In the genomic region with DNA sequence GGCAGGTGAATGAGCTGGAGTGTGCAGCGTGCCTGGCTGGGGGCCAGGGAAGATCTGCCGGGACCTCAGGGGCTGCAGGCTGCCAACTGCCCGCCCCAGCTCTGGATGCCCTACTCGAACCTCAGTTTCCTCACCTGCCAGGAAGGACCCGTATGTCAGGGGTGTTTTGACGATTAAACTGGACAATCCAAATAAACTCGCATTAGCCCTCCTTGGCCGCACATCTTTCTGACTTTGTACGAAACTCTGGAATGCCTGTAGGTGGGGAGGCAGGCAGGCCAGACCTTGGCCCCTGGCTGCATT, we compare ENCODE assay signal across 9 cellular contexts. TPM values are rescaled to one million over a fixed set of nuclear protein-coding genes. Genes with fewer than 3 reads are reported as not detected.
DNase-seq lines count a peak whose midpoint lies in the region; ATAC-seq and TF ChIP-seq lines count a peak whose summit lies in the region.
"Had no signal": no experiment of that assay in that cellular context is flagged by ENCODE, and none has a peak within 500 bp of the region (broad histone marks: within the 10 kb centered on the region; RNA-seq: fewer than 3 reads in every experiment).

No MANE protein-coding gene starts in this region.

- peak overlapping the region; percentile 28 to 52 for H3K4me3 Mint-ChIP-seq in stimulated activated naive B cell treated with anti-CD40 and anti-IgM and Interleukin-4, amounts not matched to agents 10 μg/mL and 1 μg/mL and 100 μg/mL, for 72 hours
- H3K4me3 Mint-ChIP-seq: activated naive CD8-positive, alpha-beta T cell treated with anti-CD3 and anti-CD28 coated beads, Interleukin-2, amount 10 ng/mL, durations not matched to agents 7 days and 5 days had no signal

- peak overlapping the region; percentile 75 to 83 for H3K27ac ChIP-seq in ascending aorta
- H3K27ac ChIP-seq in left lung: peak overlapping the region in 1 of 2 donors; percentile 78

- H3K36me3 ChIP-seq in ascending aorta (no peaks in the 10 kb centered on the region), left lung (no peaks in the 10 kb centered on the region)

- H3K9me3 Mint-ChIP-seq in stimulated activated naive B cell treated with anti-CD40 and anti-IgM and Interleukin-4, amounts not matched to agents 10 μg/mL and 1 μg/mL and 100 μg/mL, for 72 hours: peaks cover 0 to 1% of the 10 kb centered on the region in 2 donors

- H3K27ac Mint-ChIP-seq in stimulated activated naive B cell treated with anti-CD40 and anti-IgM and Interleukin-4, amounts not matched to agents 10 μg/mL and 1 μg/mL and 100 μg/mL, for 72 hours: no peak overlapping the region
- H3K27ac Mint-ChIP-seq: activated naive CD8-positive, alpha-beta T cell treated with anti-CD3 and anti-CD28 coated beads, Interleukin-2, amount 10 ng/mL, durations not matched to agents 7 days and 5 days had no signal

- ATAC-seq in left lung: no peak
- ATAC-seq in stimulated activated naive B cell treated with anti-CD40 and anti-IgM and Interleukin-4, amounts not matched to agents 10 μg/mL and 1 μg/mL and 100 μg/mL, for 72 hours (replicated peaks): peak in 1 of 2 donors; percentile 17

- H3K9me3 ChIP-seq in ascending aorta (no peaks in the 10 kb centered on the region), left lung (no peaks in the 10 kb centered on the region)

- peaks cover 6 to 7% of the 10 kb centered on the region in 2 donors for H3K4me1 ChIP-seq in ascending aorta
- peaks cover 6 to 25% of the 10 kb centered on the region in 2 donors for H3K4me1 ChIP-seq in left lung

- peaks cover 2 to 6% of the 10 kb centered on the region in 2 donors for H3K36me3 Mint-ChIP-seq in stimulated activated naive B cell treated with anti-CD40 and anti-IgM and Interleukin-4, amounts not matched to agents 10 μg/mL and 1 μg/mL and 100 μg/mL, for 72 hours
- H3K36me3 Mint-ChIP-seq: activated naive CD8-positive, alpha-beta T cell treated with anti-CD3 and anti-CD28 coated beads, Interleukin-2, amount 10 ng/mL, durations not matched to agents 7 days and 5 days had no signal

- TF ChIP-seq CTCF in ascending aorta (IDR thresholded peaks at IDR 0.05): no peak
- TF ChIP-seq CTCF in left lung (IDR thresholded peaks at IDR 0.05): no peak

- H3K27me3 Mint-ChIP-seq in stimulated activated naive B cell treated with anti-CD40 and anti-IgM and Interleukin-4, amounts not matched to agents 10 μg/mL and 1 μg/mL and 100 μg/mL, for 72 hours: peaks cover 31 to 63% of the 10 kb centered on the region in 2 donors

- peak; percentile 7 for DNase-seq in NCI-H1105 treated with DMSO at 0.1 percent for 48 hours (lab: John Stamatoyannopoulos, UW)
- no peak for DNase-seq in NCI-H1105 (lab: John Stamatoyannopoulos, UW)
- no peak for DNase-seq in ascending aorta (ENCODE audit: low spot score in 2 of 2)
- no peak for DNase-seq in left lung
- no peak for DNase-seq in stimulated activated naive B cell treated with anti-CD40 and anti-IgM and Interleukin-4, amounts not matched to agents 10 μg/mL and 1 μg/mL and 100 μg/mL, for 72 hours
- DNase-seq in T1000 (lab: John Stamatoyannopoulos, UW): no peak
- DNase-seq in NK-92 (lab: John Stamatoyannopoulos, UW; ENCODE audit: unreplicated experiment): no peak
- no peak for DNase-seq in glomerular visceral epithelial cell (ENCODE audit: extremely low spot score)
- DNase-seq: activated naive CD8-positive, alpha-beta T cell treated with anti-CD3 and anti-CD28 coated beads, Interleukin-2, amount 10 ng/mL, durations not matched to agents 7 days and 5 days had no signal

- H3K27me3 ChIP-seq in ascending aorta (no peaks in the 10 kb centered on the region), left lung (peaks cover 0 to 47% of the 10 kb centered on the region in 2 donors)

- peak overlapping the region; percentile 85 to 88 for H3K4me3 ChIP-seq in ascending aorta
- H3K4me3 ChIP-seq in left lung: peak overlapping the region; percentile 64 to 65

- intact Hi-C loops in ascending aorta (cut with DNase I): loop anchor here (5.0 kb wide), 3 partner anchors 60 to 220 kb away; a partner anchor contains a TSS
- intact Hi-C loops in left lung (cut with DNase I): no loop called here

- H3K4me1 Mint-ChIP-seq in stimulated activated naive B cell treated with anti-CD40 and anti-IgM and Interleukin-4, amounts not matched to agents 10 μg/mL and 1 μg/mL and 100 μg/mL, for 72 hours: peaks cover 15 to 19% of the 10 kb centered on the region in 2 donors

RNA-seq across cellular contexts. Expression of a gene that starts 8.3 kb away (rescaled TPM):
- total RNA-seq in ascending aorta (0.64 TPM), left lung (1 to 10 TPM; 6.9 to 7.1 TPM)

RNA-seq across cellular contexts. Expression of a gene that starts 33.8 kb away (rescaled TPM):
- total RNA-seq in ascending aorta (not detected), left lung (1 to 10 TPM; 3.4 to 3.8 TPM)

RNA-seq across cellular contexts. Expression of a gene that starts 59.4 kb away (rescaled TPM):
- total RNA-seq in ascending aorta (33.1 TPM), left lung (10 to 100 TPM; 22.9 to 26.5 TPM)
